In genomic region chr3:129315386-129315991, GRCh38 we compare ENCODE assay signal across 8 cellular contexts. TPM values are rescaled to one million over a fixed set of nuclear protein-coding genes. Genes with fewer than 3 reads are reported as not detected.
A peak's percentile ranks its signal among the peaks of the same experiment; 100 is the strongest.
DNase-seq lines count a peak whose midpoint lies in the region; ATAC-seq and TF ChIP-seq lines count a peak whose summit lies in the region.

No MANE protein-coding gene starts in this region.

- peak overlapping the region; percentile 93 for H2BK15ac ChIP-seq in mesenchymal stem cell (ENCODE audit: low read depth, poor library complexity, severe bottlenecking)

- peak overlapping the region; percentile 96 for H3K9ac ChIP-seq in mesenchymal stem cell (ENCODE audit: low read length)

- H3K4me3 ChIP-seq in CD4-positive, CD25-positive, alpha-beta regulatory T cell (ENCODE audit: low read depth, low read length): peak overlapping the region; percentile 74
- H3K4me3 ChIP-seq in HFF-Myc (replicated peaks; ENCODE audit: low read depth, low read length) (peak overlapping the region; percentile 89), WERI-Rb-1 (ENCODE audit: low read depth, low read length) (peak overlapping the region; percentile 72), mesenchymal stem cell (ENCODE audit: insufficient read depth in 1 of 2, low read depth in 1 of 2, low read length in 2 of 2) (peak overlapping the region; percentile 80 to 94)

- H3K27ac Mint-ChIP-seq in CD4-positive, CD25-positive, alpha-beta regulatory T cell: peak overlapping the region; percentile 78 to 83 (median 80)

- peak overlapping the region; percentile 96 for H3K4me2 ChIP-seq in mesenchymal stem cell (ENCODE audit: low read length, poor library complexity, severe bottlenecking)

- peaks cover 5 to 32% (median 21%) of the 10 kb centered on the region in 4 donors for H3K4me1 Mint-ChIP-seq in CD4-positive, CD25-positive, alpha-beta regulatory T cell

- DNase-seq in CD4-positive, CD25-positive, alpha-beta regulatory T cell: peak in 2 of 3 donors; percentile 46 to 62
- DNase-seq in HFF-Myc (ENCODE audit: extremely low read depth, low read depth) (no peak), WERI-Rb-1 (peak; percentile 45), dermis blood vessel endothelial cell (peak; percentile 52), mesenchymal stem cell (peak; percentile 41), substantia nigra (lab: John Stamatoyannopoulos, UW) (peak in 18 of 49 donors; percentile 10 to 69 (median 40))

- no peaks in the 10 kb centered on the region for H3K36me3 ChIP-seq in CD4-positive, CD25-positive, alpha-beta regulatory T cell (ENCODE audit: control insufficient read depth, insufficient read depth, low read length)
- peaks cover 14% of the 10 kb centered on the region for H3K36me3 ChIP-seq in WERI-Rb-1
- H3K36me3 ChIP-seq in mesenchymal stem cell (ENCODE audit: control insufficient read depth in 1 of 2, insufficient read depth in 2 of 2, low read depth in 1 of 2, low read length in 2 of 2): peaks cover under 1 to 8% of the 10 kb centered on the region in 2 experiments

- H2AK5ac ChIP-seq in mesenchymal stem cell (ENCODE audit: low read length, severe bottlenecking): no peak overlapping the region

- H3K79me1 ChIP-seq in mesenchymal stem cell (replicated peaks; ENCODE audit: low read length, poor library complexity, severe bottlenecking): peaks cover 26% of the 10 kb centered on the region

- ATAC-seq in CD4-positive, CD25-positive, alpha-beta regulatory T cell (ENCODE audit: low read depth in 2 of 2): peak; percentile 3 to 9
- ATAC-seq in HG02840 (IDR thresholded peaks at IDR 0.05; ENCODE audit: low FRiP score, unreplicated experiment) (no peak), HG02973 (IDR thresholded peaks at IDR 0.05; ENCODE audit: unreplicated experiment) (no peak)

- H3K9me3 Mint-ChIP-seq in CD4-positive, CD25-positive, alpha-beta regulatory T cell: no peaks in the 10 kb centered on the region

- H4K91ac ChIP-seq in mesenchymal stem cell (ENCODE audit: low read length): peak overlapping the region; percentile 90

- no peaks in the 10 kb centered on the region for H3K27me3 ChIP-seq in CD4-positive, CD25-positive, alpha-beta regulatory T cell (ENCODE audit: control insufficient read depth, insufficient read depth, low read length)
- H3K27me3 ChIP-seq in WERI-Rb-1 (ENCODE audit: insufficient read depth, low read depth, severe bottlenecking): no peaks in the 10 kb centered on the region
- H3K27me3 ChIP-seq in mesenchymal stem cell (ENCODE audit: control insufficient read depth in 1 of 2, insufficient read depth in 1 of 2, low read length in 2 of 2): no peaks in the 10 kb centered on the region

- peak overlapping the region; percentile 64 to 69 for H3K4ac ChIP-seq in mesenchymal stem cell (ENCODE audit: low read depth in 1 of 2, low read length in 2 of 2)

- peak overlapping the region; percentile 73 for H3K27ac ChIP-seq in CD4-positive, CD25-positive, alpha-beta regulatory T cell (ENCODE audit: insufficient read depth, low read length, poor library complexity, severe bottlenecking)
- H3K27ac ChIP-seq in WERI-Rb-1: peak overlapping the region; percentile 84
- H3K27ac ChIP-seq in mesenchymal stem cell (ENCODE audit: low read length, poor library complexity, severe bottlenecking): peak overlapping the region; percentile 19
- peak overlapping the region; percentile 93 for H3K27ac ChIP-seq in substantia nigra (ENCODE audit: low read depth, low read length, poor library complexity, severe bottlenecking)

- H3K23ac ChIP-seq in mesenchymal stem cell (ENCODE audit: low read length in 2 of 2): peak overlapping the region in 1 of 2 experiments; percentile 90

- peak overlapping the region; percentile 52 for H2BK120ac ChIP-seq in mesenchymal stem cell (ENCODE audit: low read depth, low read length)

- peak overlapping the region in 1 of 2 experiments; percentile 12 for H2BK12ac ChIP-seq in mesenchymal stem cell (ENCODE audit: low read length in 2 of 2)

- peaks cover 29% of the 10 kb centered on the region for H3K4me1 ChIP-seq in CD4-positive, CD25-positive, alpha-beta regulatory T cell (ENCODE audit: control insufficient read depth, insufficient read depth, low read length, poor library complexity, severe bottlenecking)
- H3K4me1 ChIP-seq in mesenchymal stem cell (ENCODE audit: control insufficient read depth, insufficient read depth, low read depth, low read length): peaks cover 14% of the 10 kb centered on the region

- H3K36me3 Mint-ChIP-seq in CD4-positive, CD25-positive, alpha-beta regulatory T cell: no peaks in the 10 kb centered on the region

- H2AFZ ChIP-seq in mesenchymal stem cell (ENCODE audit: low read depth, low read length): peak overlapping the region; percentile 24

- H3K4me3 Mint-ChIP-seq in CD4-positive, CD25-positive, alpha-beta regulatory T cell: peak overlapping the region; percentile 92 to 97 (median 94)

- under 1% methylated on average over 56 of the region's 64 CpGs for WGBS in mesenchymal stem cell

- no peaks in the 10 kb centered on the region for H3K9me3 ChIP-seq in CD4-positive, CD25-positive, alpha-beta regulatory T cell (ENCODE audit: control insufficient read depth in 2 of 2, low read length in 2 of 2)
- H3K9me3 ChIP-seq in WERI-Rb-1 (ENCODE audit: severe bottlenecking) (no peaks in the 10 kb centered on the region), mesenchymal stem cell (ENCODE audit: control insufficient read depth, low read length) (no peaks in the 10 kb centered on the region)

- H4K8ac ChIP-seq in mesenchymal stem cell (ENCODE audit: low read length): peak overlapping the region; percentile 35

- peak overlapping the region; percentile 39 to 89 for H3K14ac ChIP-seq in mesenchymal stem cell (ENCODE audit: low read length in 2 of 2)

- peaks cover 4% of the 10 kb centered on the region for H3K27me3 Mint-ChIP-seq in CD4-positive, CD25-positive, alpha-beta regulatory T cell

- TF ChIP-seq CTCF in HFF-Myc (IDR thresholded peaks at IDR 0.05; ENCODE audit: low read depth, low read length, missing control alignments) (no peak), WERI-Rb-1 (IDR thresholded peaks at IDR 0.05; ENCODE audit: low read depth, low read length) (no peak)

- H2BK5ac ChIP-seq in mesenchymal stem cell (ENCODE audit: low read depth, low read length, poor library complexity, severe bottlenecking): no peak overlapping the region

- peak overlapping the region; percentile 83 to 88 for H3K18ac ChIP-seq in mesenchymal stem cell (ENCODE audit: low read depth in 1 of 2, low read length in 2 of 2)

RNA-seq across cellular contexts. Expression of gene HMCES, which starts 36.8 kb away (rescaled TPM):
- total RNA-seq in CD4-positive, CD25-positive, alpha-beta regulatory T cell: 64.1 TPM
- 100 to 1,000 TPM in 2 of 4 donors, 10 to 100 TPM in 2; 90.9 to 115 (median 100) TPM for polyA plus RNA-seq in CD4-positive, CD25-positive, alpha-beta regulatory T cell
- total RNA-seq in dermis blood vessel endothelial cell: 31.3 and 40.0 TPM in 2 replicates
- polyA plus RNA-seq in mesenchymal stem cell (2013, experiment 1 of 2): 13.3 TPM
- 13.8 TPM for polyA plus RNA-seq in mesenchymal stem cell (2013, experiment 2 of 2)

Comparison
In these comparisons a context has a peak if more than half of its experiments do, and no peak if none do; other contexts are left out.
1. ATAC-seq: peak in CD4-positive, CD25-positive, alpha-beta regulatory T cell (2 of 2); none in HG02840 (single experiment) and HG02973 (single experiment).
2. H3K27ac ChIP-seq: peak in every context shown above with its lines; median percentile 93 in substantia nigra; 84 in WERI-Rb-1; 73 in CD4-positive, CD25-positive, alpha-beta regulatory T cell; 19 in mesenchymal stem cell.
3. Peak in every context shown above with its lines, with median percentiles within 50 percentile points of each other: H3K4me3 ChIP-seq.